20 cellular contexts compared by ENCODE assay signal in genomic region chr6:52360028-52360427, GRCh38. TPM values are rescaled to one million over a fixed set of nuclear protein-coding genes. Genes with fewer than 3 reads are reported as not detected.
A peak's percentile ranks its signal among the peaks of the same experiment; 100 is the strongest.
DNase-seq lines count a peak whose midpoint lies in the region; ATAC-seq, FAIRE-seq and TF ChIP-seq lines count a peak whose summit lies in the region.
"Had no signal": no experiment of that assay in that cellular context is flagged by ENCODE, and none has a peak within 500 bp of the region (broad histone marks: within the 10 kb centered on the region; RNA-seq: fewer than 3 reads in every experiment).

No MANE protein-coding gene starts in this region.

- H3K4me1 ChIP-seq in mesenchymal stem cell (ENCODE audit: control insufficient read depth, insufficient read depth, low read depth, low read length), result peaks cover 10% of the 10 kb centered on the region
- peaks cover 9 to 51% (median 30%) of the 10 kb centered on the region in 4 donors for H3K4me1 ChIP-seq in stomach

- H2BK12ac ChIP-seq in mesenchymal stem cell (ENCODE audit: low read length in 2 of 2), result no peak overlapping the region

- intact Hi-C loops in stomach (cut with DNase I; ENCODE audit: low total_unique reads), result no loop called here
- intact Hi-C loops in posterior vena cava (cut with DNase I), result no loop called here

- DNase-seq in GM12891 (ENCODE audit: insufficient read length, low spot score), result no peak
- peak; percentile 46 for DNase-seq in mesenchymal stem cell
- no peak for DNase-seq in stomach
- DNase-seq in stimulated activated CD8-positive, alpha-beta memory T cell treated with anti-CD3 and anti-CD28 coated beads, Interleukin-4, amount 100 ng/mL, for 48 hours, result no peak
- no peak for DNase-seq in stimulated activated CD4-positive, alpha-beta T cell treated with anti-CD3 and anti-CD28 coated beads, Interleukin-12 subunit alpha, Interleukin-12 subunit beta, amount 100 ng/mL, for 4 hours
- DNase-seq in posterior vena cava (ENCODE audit: low spot score), result no peak
- DNase-seq: activated CD4-positive, alpha-beta T cell treated with anti-CD3 and anti-CD28 coated beads, Interleukin-2, amount 50 U/mL, for 48 hours; anterior cingulate cortex; cerebellar nuclear complex; COR-L47; effector memory CD4-positive, alpha-beta T cell; GOT3; lower lobe of right lung; NCI-H1436; NCI-H2171 treated with DMSO at 0.1 percent for 48 hours; SHP77 treated with DMSO at 0.1 percent for 48 hours; T-helper 2 cell; WERI-Rb-1 had no signal

- no peak overlapping the region for H2BK5ac ChIP-seq in mesenchymal stem cell (ENCODE audit: low read depth, low read length, poor library complexity, severe bottlenecking)

- no peak overlapping the region for H3K23ac ChIP-seq in mesenchymal stem cell (ENCODE audit: low read length in 2 of 2)

- H3K27me3 ChIP-seq in mesenchymal stem cell (ENCODE audit: control insufficient read depth in 1 of 2, insufficient read depth in 1 of 2, low read length in 2 of 2) (peaks cover 0 to 3% of the 10 kb centered on the region in 2 experiments), stomach (no peaks in the 10 kb centered on the region)

- H2BK15ac ChIP-seq in mesenchymal stem cell (ENCODE audit: low read depth, poor library complexity, severe bottlenecking), result no peak overlapping the region

- TF ChIP-seq EP300 in stomach (IDR thresholded peaks at IDR 0.05), result no peak

- H3K79me1 ChIP-seq in mesenchymal stem cell (replicated peaks; ENCODE audit: low read length, poor library complexity, severe bottlenecking), result peaks cover 14% of the 10 kb centered on the region

- WGBS in mesenchymal stem cell, result 60% methylated on average over 2 of the region's 3 CpGs
- WGBS in stomach, 5 donors, result 77 to 88% (median 87%) methylated on average over 3 of the region's 3 CpGs

- H4K91ac ChIP-seq in mesenchymal stem cell (ENCODE audit: low read length), result no peak overlapping the region

- H2AK5ac ChIP-seq in mesenchymal stem cell (ENCODE audit: low read length, severe bottlenecking), result no peak overlapping the region

- H3K4me3 ChIP-seq in mesenchymal stem cell (ENCODE audit: insufficient read depth in 1 of 2, low read depth in 1 of 2, low read length in 2 of 2) (no peak overlapping the region), stomach (no peak overlapping the region)
- H3K4me3 ChIP-seq: lower lobe of right lung, thoracic aorta had no signal

- no peak overlapping the region for H3K27ac ChIP-seq in mesenchymal stem cell (ENCODE audit: low read length, poor library complexity, severe bottlenecking)
- H3K27ac ChIP-seq in stomach, result peak overlapping the region in 3 of 5 donors; percentile 80 to 93 (median 92)
- H3K27ac ChIP-seq: lower lobe of right lung, thoracic aorta, WERI-Rb-1 had no signal

- H3K9ac ChIP-seq in mesenchymal stem cell (ENCODE audit: low read length), result no peak overlapping the region

- no peak overlapping the region for H3K18ac ChIP-seq in mesenchymal stem cell (ENCODE audit: low read depth in 1 of 2, low read length in 2 of 2)

- H2AFZ ChIP-seq in mesenchymal stem cell (ENCODE audit: low read depth, low read length), result no peak overlapping the region

- no peak overlapping the region for H4K8ac ChIP-seq in mesenchymal stem cell (ENCODE audit: low read length)

- no peak overlapping the region for H2BK120ac ChIP-seq in mesenchymal stem cell (ENCODE audit: low read depth, low read length)

- no peak overlapping the region for H3K14ac ChIP-seq in mesenchymal stem cell (ENCODE audit: low read length in 2 of 2)

- TF ChIP-seq CTCF in stomach (IDR thresholded peaks at IDR 0.05), result no peak

- no peaks in the 10 kb centered on the region for H3K36me3 ChIP-seq in mesenchymal stem cell (ENCODE audit: control insufficient read depth in 1 of 2, insufficient read depth in 2 of 2, low read depth in 1 of 2, low read length in 2 of 2)
- H3K36me3 ChIP-seq in stomach, result no peaks in the 10 kb centered on the region
- H3K36me3 ChIP-seq: lower lobe of right lung, thoracic aorta, WERI-Rb-1 had no signal

- H3K4ac ChIP-seq in mesenchymal stem cell (ENCODE audit: low read depth in 1 of 2, low read length in 2 of 2), result peak overlapping the region in 1 of 2 experiments; percentile 43

- no peak for ATAC-seq in SK-N-SH treated with all-trans-retinoic acid at 6 μM for 48 hours
- ATAC-seq: lower lobe of right lung had no signal

- H3K9me3 ChIP-seq in mesenchymal stem cell (ENCODE audit: control insufficient read depth, low read length) (no peaks in the 10 kb centered on the region), stomach (no peaks in the 10 kb centered on the region)
- H3K9me3 ChIP-seq: lower lobe of right lung, thoracic aorta had no signal

- TF ChIP-seq POLR2A in GM12891 (IDR thresholded peaks at IDR 0.05; ENCODE audit: low read depth, low read length) (no peak), stomach (IDR thresholded peaks at IDR 0.05) (no peak)

- no peak overlapping the region for H3K4me2 ChIP-seq in mesenchymal stem cell (ENCODE audit: low read length, poor library complexity, severe bottlenecking)

- peak; percentile 41 for FAIRE-seq in GM12891 (lab: Jason Lieb, UNC)

TF ChIP-seq in GM12891, 5 proteins besides CTCF, POLR2A, EP300 and RAD21:
- no peak for TF ChIP-seq POLR2AphosphoS5 (IDR thresholded peaks at IDR 0.05; ENCODE audit: low read depth, low read length)
- no peak for TF ChIP-seq SPI1 (IDR thresholded peaks at IDR 0.05; ENCODE audit: low read depth, low read length)
- TF ChIP-seq TAF1 (IDR thresholded peaks at IDR 0.05; ENCODE audit: low read depth, low read length), result no peak
- no peak for TF ChIP-seq POU2F2 (IDR thresholded peaks at IDR 0.05; ENCODE audit: low read depth, low read length)
- TF ChIP-seq PAX5 (IDR thresholded peaks at IDR 0.05; ENCODE audit: insufficient read depth, low read length, severe bottlenecking), result no peak
TF ChIP-seq in GM12891: peak in this region for 0.

TF ChIP-seq in SK-N-SH treated with all-trans-retinoic acid at 6 μM for 48 hours, 23 proteins besides CTCF, POLR2A, EP300 and RAD21 (continues in another document):
- TF ChIP-seq TCF4 (CRISPR knock-in tag; IDR thresholded peaks at IDR 0.05; ENCODE audit: borderline replicate concordance) (peak; percentile 55; the same call in 1 of the 2 replicates), ISL1 (CRISPR knock-in tag; IDR thresholded peaks at IDR 0.05) (no peak), SNAI2 (CRISPR knock-in tag; IDR thresholded peaks at IDR 0.05) (no peak), POU6F1 (CRISPR knock-in tag; IDR thresholded peaks at IDR 0.05; ENCODE audit: borderline replicate concordance, low read depth) (no peak), ZNF8 (CRISPR knock-in tag; IDR thresholded peaks at IDR 0.05) (no peak), ZNF565 (CRISPR knock-in tag; conservative IDR thresholded peaks at IDR 0.05; ENCODE audit: low read depth) (no peak), RARB (CRISPR knock-in tag; IDR thresholded peaks at IDR 0.05) (no peak), ZNF70 (CRISPR knock-in tag; IDR thresholded peaks at IDR 0.05) (no peak), CREB5 (CRISPR knock-in tag; IDR thresholded peaks at IDR 0.05; ENCODE audit: low read depth) (no peak), PPARA (CRISPR knock-in tag; IDR thresholded peaks at IDR 0.05; ENCODE audit: borderline replicate concordance) (no peak)

RNA-seq across cellular contexts. Expression of gene PAQR8, which starts 1.9 kb away (rescaled TPM):
- 8.6 TPM for polyA plus RNA-seq in GM12891 (2012; ENCODE audit: low read depth, missing spikeins)
- 2.3 TPM for polyA plus RNA-seq in mesenchymal stem cell (2013, experiment 1 of 2)
- 2.4 TPM for polyA plus RNA-seq in mesenchymal stem cell (2013, experiment 2 of 2)
- total RNA-seq in stomach (10 to 100 TPM; 14.6 to 46.1 (median 19.6) TPM), posterior vena cava (1 to 10 TPM; 3.9 TPM)
- polyA plus RNA-seq in stomach, result 1 to 10 TPM; 4.0 to 5.2 (median 5.2) TPM
